Comparison of ENCODE assay signal across 14 cellular contexts in the genomic region with DNA sequence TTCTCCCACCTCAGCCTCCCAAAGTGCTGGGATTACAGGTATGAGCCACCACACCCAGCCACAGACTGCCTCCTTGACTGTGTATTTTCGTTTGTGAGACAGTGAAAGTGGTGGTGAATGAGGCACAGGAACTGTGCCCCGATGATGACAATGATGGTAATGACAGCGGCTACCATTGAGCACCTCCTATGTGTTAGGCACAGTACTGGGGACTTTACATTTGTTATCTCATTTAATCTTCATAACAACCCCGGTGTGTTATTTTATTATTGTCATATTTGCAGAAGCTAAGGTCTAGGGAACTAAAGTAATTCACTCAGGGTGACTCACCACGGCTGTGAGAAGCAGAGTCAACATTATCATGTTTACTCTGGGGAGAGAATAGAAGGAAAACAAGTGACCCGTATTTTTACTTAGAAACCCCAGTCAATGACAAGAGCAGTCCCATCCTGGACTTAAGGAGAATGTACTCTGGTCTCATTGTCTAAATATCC.
DNase-seq lines count a peak whose midpoint lies in the region; ATAC-seq and TF ChIP-seq lines count a peak whose summit lies in the region.
"Had no signal": no experiment of that assay in that cellular context is flagged by ENCODE, and none has a peak within 500 bp of the region (broad histone marks: within the 10 kb centered on the region; RNA-seq: fewer than 3 reads in every experiment).

No MANE protein-coding gene starts in this region.

- TSS peak; percentile 20 for BruUV-seq in PC-3 (replicated peaks; lab: Mats Ljungman, UMichigan)

- H3K9me2 ChIP-seq in PC-3 (replicated peaks; ENCODE audit: low read length) = no peaks in the 10 kb centered on the region

- no peak overlapping the region for H2AFZ ChIP-seq in PC-3 (ENCODE audit: low read length)
- H2AFZ ChIP-seq: parathyroid adenoma had no signal

- POLR2A ChIA-PET in PC-3 (lab: Charles Lee; ENCODE audit: unreplicated experiment) = no interaction called here

- DNase-seq in SIG-M5 treated with dmso at 0.1 percent for 504 hours (lab: John Stamatoyannopoulos, UW; ENCODE audit: unreplicated experiment) (peak; percentile 58), SIG-M5 (lab: John Stamatoyannopoulos, UW) (no peak), PC-3 (peak; percentile 95), fibroblast of peridontal ligament (ENCODE audit: extremely low read depth) (peak; percentile 5), SKM-1 (lab: John Stamatoyannopoulos, UW; ENCODE audit: unreplicated experiment) (no peak), D341Med (ENCODE audit: low spot score) (no peak), NCI-H226 (no peak)
- DNase-seq in stimulated activated naive CD8-positive, alpha-beta T cell treated with anti-CD3 and anti-CD28 coated beads, Interleukin-15, Interleukin-2, amounts not matched to agents 100 U/mL and 50 U/mL, for 24 hours = no peak
- DNase-seq: activated gamma-delta T cell; gastrocnemius medialis; left ventricle myocardium inferior; NCI-H1694 treated with DMSO at 0.1 percent for 48 hours; stimulated activated CD4-positive, alpha-beta T cell treated with anti-CD3 and anti-CD28 coated beads, Interleukin-4, amount 100 ng/mL, for 24 hours had no signal

- H3K9ac ChIP-seq in PC-3 (ENCODE audit: low read length) = no peak overlapping the region
- H3K9ac ChIP-seq: parathyroid adenoma had no signal

- H3K36me3 ChIP-seq in PC-3 (ENCODE audit: low read depth, low read length) = no peaks in the 10 kb centered on the region; the same call in 1 of the 2 replicates

- CTCF ChIA-PET in PC-3 (lab: Charles Lee) = interaction anchor here (0.6 kb wide), 1 partner anchor 451 kb away, joined by 6 read pairs; no protein-coding TSS in a partner anchor

- H3K4me1 ChIP-seq in PC-3 (ENCODE audit: insufficient read depth, low read length) = peaks cover 16% of the 10 kb centered on the region
- H3K4me1 ChIP-seq: gastrocnemius medialis, left ventricle myocardium inferior, parathyroid adenoma had no signal

- intact Hi-C loops in PC-3 (cut with micrococcal nuclease) = loop anchor here (2.0 to 5.0 kb wide), 2 partner anchors 64 to 164 kb away; no protein-coding TSS in a partner anchor

- no peaks in the 10 kb centered on the region for H3K79me2 ChIP-seq in PC-3 (ENCODE audit: low read length)
- H3K79me2 ChIP-seq: parathyroid adenoma had no signal

- H3K9me3 ChIP-seq in PC-3 (ENCODE audit: low read length) = no peaks in the 10 kb centered on the region
- H3K9me3 ChIP-seq: gastrocnemius medialis, left ventricle myocardium inferior had no signal

- peak overlapping the region; percentile 66; the same call in 1 of the 2 replicates for H3K4me2 ChIP-seq in PC-3 (ENCODE audit: low read length)

- H3K27ac ChIP-seq in PC-3 (ENCODE audit: low read length) = peak overlapping the region; percentile 84
- H3K27ac ChIP-seq: gastrocnemius medialis, left ventricle myocardium inferior, parathyroid adenoma had no signal

- H3K4me3 ChIP-seq in PC-3 (ENCODE audit: low read length) = no peak overlapping the region
- H3K4me3 ChIP-seq: gastrocnemius medialis, left ventricle myocardium inferior had no signal

- H3F3A ChIP-seq in PC-3 (ENCODE audit: low read length, unreplicated experiment) = no peaks in the 10 kb centered on the region

- no peaks in the 10 kb centered on the region for H3K27me3 ChIP-seq in PC-3 (ENCODE audit: low read length)
- H3K27me3 ChIP-seq: gastrocnemius medialis had no signal

- peak; percentile 98 for ATAC-seq in PC-3
- peak; percentile 30 for ATAC-seq in stimulated activated naive CD8-positive, alpha-beta T cell treated with anti-CD3 and anti-CD28 coated beads, Interleukin-15, Interleukin-2, amounts not matched to agents 100 U/mL and 50 U/mL, for 24 hours
- ATAC-seq: gastrocnemius medialis had no signal

- TF ChIP-seq CTCF in PC-3 (conservative IDR thresholded peaks at IDR 0.05; ENCODE audit: low read depth, low read length) = peak; percentile 50

- H4K20me1 ChIP-seq in PC-3 (ENCODE audit: low read length) = no peaks in the 10 kb centered on the region

Comparison
In these comparisons a context has a peak if more than half of its experiments do, and no peak if none do; other contexts are left out.
1. DNase-seq: peak in SIG-M5 treated with dmso at 0.1 percent for 504 hours (single experiment), PC-3 (single experiment) and fibroblast of peridontal ligament (single experiment); none in SIG-M5 (single experiment), stimulated activated naive CD8-positive, alpha-beta T cell treated with anti-CD3 and anti-CD28 coated beads, Interleukin-15, Interleukin-2, amounts not matched to agents 100 U/mL and 50 U/mL, for 24 hours (single experiment), SKM-1 (single experiment), D341Med (single experiment) and NCI-H226 (single experiment).